8 cellular contexts compared by ENCODE assay signal in genomic region chr9:26326473-26327044, GRCh38.
DNase-seq lines count a peak whose midpoint lies in the region; ATAC-seq and TF ChIP-seq lines count a peak whose summit lies in the region.

No MANE protein-coding gene starts in this region.

- WGBS in mammary epithelial cell (ENCODE audit: low coverage, missing lambda C conversion rate), result 1% methylated on average over 6 of the region's 6 CpGs
- 3% methylated on average over 6 of the region's 6 CpGs for WGBS in liver

- peaks cover 1% of the 10 kb centered on the region for H3K27me3 ChIP-seq in mammary epithelial cell (ENCODE audit: insufficient read depth, low read length)
- no peaks in the 10 kb centered on the region for H3K27me3 ChIP-seq in liver (ENCODE audit: control insufficient read depth in 4 of 4, insufficient read depth in 4 of 4, low read length in 3 of 4)

- dilution Hi-C loops in mammary epithelial cell (cut with HindIII; ENCODE audit: low sequenced_read_pairs), result no loop called here

- no TSS peak for BruUV-seq in mammary epithelial cell (replicated peaks; lab: Mats Ljungman, UMichigan)

- no peaks in the 10 kb centered on the region for H3K79me2 ChIP-seq in mammary epithelial cell (ENCODE audit: insufficient read depth, low read length)

- no peaks in the 10 kb centered on the region for H3K36me3 ChIP-seq in mammary epithelial cell (ENCODE audit: insufficient read depth, low read length)
- no peaks in the 10 kb centered on the region for H3K36me3 ChIP-seq in liver (ENCODE audit: control insufficient read depth in 4 of 4, insufficient read depth in 3 of 4, low read depth in 1 of 4, low read length in 3 of 4)

- in situ Hi-C loops in ACHN (cut with HindIII; ENCODE audit: low pct_ligation_motif_present, low pct_unique_long_range_greater_than_20kb, low sequenced_read_pairs), result loop anchor here (25.0 kb wide), 1 partner anchor 364 kb away; no protein-coding TSS in a partner anchor
- in situ Hi-C loops in mammary epithelial cell (cut with MboI; ENCODE audit: low sequenced_read_pairs in 2 of 2), result loop anchor here (5.0 kb wide), 1 partner anchor 364 kb away; no protein-coding TSS in a partner anchor

- H3K9me3 ChIP-seq in mammary epithelial cell (replicated peaks; ENCODE audit: insufficient read depth, low read length), result no peaks in the 10 kb centered on the region
- no peaks in the 10 kb centered on the region for H3K9me3 ChIP-seq in liver (ENCODE audit: control insufficient read depth in 4 of 4, low read length in 3 of 4)

- H2AFZ ChIP-seq in mammary epithelial cell (ENCODE audit: low read depth, low read length), result no peak overlapping the region

- H3K27ac ChIP-seq in mammary epithelial cell (ENCODE audit: insufficient read depth, low read depth, low read length) (no peak overlapping the region), liver (ENCODE audit: low read depth in 1 of 2, low read length in 2 of 2) (no peak overlapping the region)

- no peak overlapping the region for H3K9ac ChIP-seq in mammary epithelial cell (ENCODE audit: insufficient read depth, low read length)
- no peak overlapping the region for H3K9ac ChIP-seq in liver (ENCODE audit: low read depth in 1 of 2, low read length in 2 of 2)

- intact Hi-C loops in mammary epithelial cell (cut with micrococcal nuclease), result loop anchor here (1.0 to 5.0 kb wide), 2 partner anchors 286 to 362 kb away; no protein-coding TSS in a partner anchor

- peak; percentile 84 for TF ChIP-seq RAD21 in liver (IDR thresholded peaks at IDR 0.05)

- DNase-seq in ACHN (peak; percentile 74), GM12864 (ENCODE audit: low read depth) (peak; percentile 10), NCI-H446 treated with DMSO at 0.1 percent for 48 hours (lab: John Stamatoyannopoulos, UW) (peak; percentile 10), mammary epithelial cell (peak; percentile 40), OCI-M2 (lab: John Stamatoyannopoulos, UW; ENCODE audit: unreplicated experiment) (no peak)

- ATAC-seq in HG02973 (IDR thresholded peaks at IDR 0.05; ENCODE audit: unreplicated experiment) (peak; percentile 63), GM19467 (IDR thresholded peaks at IDR 0.05; ENCODE audit: unreplicated experiment) (no peak)

- TF ChIP-seq CTCF in GM12864 (IDR thresholded peaks at IDR 0.05; ENCODE audit: low read depth, low read length, missing control alignments) (peak; percentile 77), mammary epithelial cell (conservative IDR thresholded peaks at IDR 0.05 in 1 of 2, IDR thresholded peaks at IDR 0.05 in 1 of 2; ENCODE audit: extremely low read depth in 1 of 2, insufficient read depth in 1 of 2, low read depth in 1 of 2, low read length in 2 of 2) (peak; percentile 83 to 91), liver (IDR thresholded peaks at IDR 0.05; ENCODE audit: low read depth, low read length, missing input control) (peak; percentile 88)

- CTCF ChIA-PET in mammary epithelial cell (lab: Charles Lee; ENCODE audit: low non-redundant PET), result interaction anchor here (0.8 kb wide), 1 partner anchor 649 kb away, joined by 4 read pairs; no protein-coding TSS in a partner anchor

- no peaks in the 10 kb centered on the region for H4K20me1 ChIP-seq in mammary epithelial cell (ENCODE audit: insufficient read depth, low read length)

- H3K4me1 ChIP-seq in mammary epithelial cell (ENCODE audit: insufficient read depth, low read length) (no peaks in the 10 kb centered on the region), liver (ENCODE audit: control insufficient read depth in 4 of 4, insufficient read depth in 4 of 4, low read length in 3 of 4) (no peaks in the 10 kb centered on the region)

- peak overlapping the region; percentile 3 for H3K4me2 ChIP-seq in mammary epithelial cell (ENCODE audit: insufficient read depth, low read depth, low read length)

- no peak overlapping the region for H3K4me3 ChIP-seq in GM12864 (ENCODE audit: low read depth, low read length)
- H3K4me3 ChIP-seq in mammary epithelial cell (replicated peaks in 1 of 3; ENCODE audit: insufficient read depth in 1 of 3, low read depth in 2 of 3, low read length in 3 of 3), result no peak overlapping the region
- no peak overlapping the region for H3K4me3 ChIP-seq in liver (ENCODE audit: low read depth in 1 of 3, low read length in 3 of 3)

TF ChIP-seq in liver, 16 proteins besides CTCF, POLR2A, EP300 and RAD21:
- no peak for TF ChIP-seq TAF1 (conservative IDR thresholded peaks at IDR 0.05)
- TF ChIP-seq RXRA (IDR thresholded peaks at IDR 0.05), result no peak
- TF ChIP-seq, protein P1, sequence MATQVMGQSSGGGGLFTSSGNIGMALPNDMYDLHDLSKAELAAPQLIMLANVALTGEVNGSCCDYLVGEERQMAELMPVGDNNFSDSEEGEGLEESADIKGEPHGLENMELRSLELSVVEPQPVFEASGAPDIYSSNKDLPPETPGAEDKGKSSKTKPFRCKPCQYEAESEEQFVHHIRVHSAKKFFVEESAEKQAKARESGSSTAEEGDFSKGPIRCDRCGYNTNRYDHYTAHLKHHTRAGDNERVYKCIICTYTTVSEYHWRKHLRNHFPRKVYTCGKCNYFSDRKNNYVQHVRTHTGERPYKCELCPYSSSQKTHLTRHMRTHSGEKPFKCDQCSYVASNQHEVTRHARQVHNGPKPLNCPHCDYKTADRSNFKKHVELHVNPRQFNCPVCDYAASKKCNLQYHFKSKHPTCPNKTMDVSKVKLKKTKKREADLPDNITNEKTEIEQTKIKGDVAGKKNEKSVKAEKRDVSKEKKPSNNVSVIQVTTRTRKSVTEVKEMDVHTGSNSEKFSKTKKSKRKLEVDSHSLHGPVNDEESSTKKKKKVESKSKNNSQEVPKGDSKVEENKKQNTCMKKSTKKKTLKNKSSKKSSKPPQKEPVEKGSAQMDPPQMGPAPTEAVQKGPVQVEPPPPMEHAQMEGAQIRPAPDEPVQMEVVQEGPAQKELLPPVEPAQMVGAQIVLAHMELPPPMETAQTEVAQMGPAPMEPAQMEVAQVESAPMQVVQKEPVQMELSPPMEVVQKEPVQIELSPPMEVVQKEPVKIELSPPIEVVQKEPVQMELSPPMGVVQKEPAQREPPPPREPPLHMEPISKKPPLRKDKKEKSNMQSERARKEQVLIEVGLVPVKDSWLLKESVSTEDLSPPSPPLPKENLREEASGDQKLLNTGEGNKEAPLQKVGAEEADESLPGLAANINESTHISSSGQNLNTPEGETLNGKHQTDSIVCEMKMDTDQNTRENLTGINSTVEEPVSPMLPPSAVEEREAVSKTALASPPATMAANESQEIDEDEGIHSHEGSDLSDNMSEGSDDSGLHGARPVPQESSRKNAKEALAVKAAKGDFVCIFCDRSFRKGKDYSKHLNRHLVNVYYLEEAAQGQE (IDR thresholded peaks at IDR 0.05), result peak; percentile 37
- no peak for TF ChIP-seq GABPA (IDR thresholded peaks at IDR 0.05 in 1 of 2, conservative IDR thresholded peaks at IDR 0.05 in 1 of 2)
